Comparison of ENCODE assay signal across 1 cellular context in genomic region chr6:146827216-146827928, GRCh38.
TF ChIP-seq lines count a peak whose summit lies in the region.

No MANE protein-coding gene starts in this region.

TF ChIP-seq in K562, 482 proteins besides CTCF, POLR2A, EP300 and RAD21 (continued from another document):
- no peak for TF ChIP-seq ZKSCAN8 (CRISPR knock-in tag; IDR thresholded peaks at IDR 0.05)
- TF ChIP-seq ZNF76 (CRISPR knock-in tag; IDR thresholded peaks at IDR 0.05; ENCODE audit: borderline replicate concordance): no peak
- TF ChIP-seq, protein P1, sequence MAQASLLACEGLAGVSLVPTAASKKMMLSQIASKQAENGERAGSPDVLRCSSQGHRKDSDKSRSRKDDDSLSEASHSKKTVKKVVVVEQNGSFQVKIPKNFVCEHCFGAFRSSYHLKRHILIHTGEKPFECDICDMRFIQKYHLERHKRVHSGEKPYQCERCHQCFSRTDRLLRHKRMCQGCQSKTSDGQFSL (CRISPR knock-in tag; IDR thresholded peaks at IDR 0.05): no peak
- TF ChIP-seq, protein P1 (tag; IDR thresholded peaks at IDR 0.05): no peak
